1 cellular context compared by ENCODE assay signal in the genomic region with DNA sequence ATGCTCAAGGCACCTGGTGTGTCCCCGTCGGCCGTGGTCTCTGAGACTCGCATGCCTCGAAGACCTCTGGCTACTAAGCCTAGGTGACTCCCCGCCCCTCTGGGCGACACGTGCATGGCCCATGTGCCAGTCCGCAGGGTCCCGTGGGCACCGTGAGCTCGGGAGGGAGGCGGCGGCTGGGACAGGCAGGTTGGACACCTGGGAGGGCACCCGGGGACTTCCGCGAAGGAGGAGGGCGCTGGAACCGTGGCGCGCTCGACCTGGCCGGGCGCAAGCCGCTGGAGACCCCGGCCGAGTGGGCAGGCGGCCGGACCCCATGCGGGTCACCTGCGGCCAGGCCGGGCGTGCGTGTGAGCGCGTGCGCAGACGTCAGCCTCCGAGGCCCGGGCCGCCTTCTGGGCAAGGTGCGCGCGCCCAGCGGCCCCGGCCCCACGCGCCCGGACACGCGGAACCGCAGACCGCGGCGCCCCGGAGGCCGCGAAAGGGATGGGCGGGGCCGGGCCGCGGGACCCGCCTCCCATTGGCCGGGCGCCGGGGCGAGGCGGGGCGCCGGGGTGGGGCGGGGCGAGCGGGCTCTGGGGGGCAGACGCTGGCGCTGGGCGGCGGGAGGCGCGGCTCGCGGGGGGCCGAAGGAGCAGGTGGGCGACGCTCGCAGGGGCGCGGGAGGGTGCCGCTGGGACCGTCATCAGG.
TF ChIP-seq lines count a peak whose summit lies in the region.

No MANE protein-coding gene starts in this region.

TF ChIP-seq in GM12878, 131 proteins besides CTCF, POLR2A, EP300 and RAD21 (continued from another document):
- no peak for TF ChIP-seq BCLAF1 (IDR thresholded peaks at IDR 0.05)
- TF ChIP-seq RUNX3 (IDR thresholded peaks at IDR 0.05; ENCODE audit: low read length), result no peak
- TF ChIP-seq BACH1 (IDR thresholded peaks at IDR 0.05; ENCODE audit: borderline replicate concordance), result peak; percentile 64
- TF ChIP-seq MEF2B (IDR thresholded peaks at IDR 0.05; ENCODE audit: partially characterized antibody, poor library complexity, severe bottlenecking), result peak; percentile 15
- no peak for TF ChIP-seq SRF (IDR thresholded peaks at IDR 0.05; ENCODE audit: low read depth in 2 of 2, low read length in 2 of 2)
- no peak for TF ChIP-seq SMC3 (IDR thresholded peaks at IDR 0.05; ENCODE audit: borderline replicate concordance, low read length)
- TF ChIP-seq KDM1A (IDR thresholded peaks at IDR 0.05; ENCODE audit: borderline replicate concordance), result no peak
- 0 out of 2 replicates have a peak, but pooled peaks have one; percentile 14 for TF ChIP-seq IKZF1 (conservative IDR thresholded peaks at IDR 0.05)
- TF ChIP-seq CREM (IDR thresholded peaks at IDR 0.05; ENCODE audit: low read depth), result no peak
- no peak for TF ChIP-seq PAX5 (IDR thresholded peaks at IDR 0.05; ENCODE audit: borderline replicate concordance, low read depth, low read length)
- no peak for TF ChIP-seq TCF7 (IDR thresholded peaks at IDR 0.05; ENCODE audit: borderline replicate concordance)
- TF ChIP-seq LARP7 (IDR thresholded peaks at IDR 0.05), result peak; percentile 60; the same call in 1 of the 2 replicates
- TF ChIP-seq TCF12 (IDR thresholded peaks at IDR 0.05; ENCODE audit: low read depth, low read length), result no peak
- no peak for TF ChIP-seq RBBP5 (conservative IDR thresholded peaks at IDR 0.05)
- TF ChIP-seq ZNF687 (IDR thresholded peaks at IDR 0.05), result 0 out of 2 replicates have a peak, but pooled peaks have one; percentile 34
- TF ChIP-seq FOXM1 (IDR thresholded peaks at IDR 0.05; ENCODE audit: low read depth, low read length), result no peak
- TF ChIP-seq SREBF2 (IDR thresholded peaks at IDR 0.05; ENCODE audit: low read length), result no peak
- no peak for TF ChIP-seq EED (IDR thresholded peaks at IDR 0.05; ENCODE audit: low read depth)
- TF ChIP-seq, protein P1, sequence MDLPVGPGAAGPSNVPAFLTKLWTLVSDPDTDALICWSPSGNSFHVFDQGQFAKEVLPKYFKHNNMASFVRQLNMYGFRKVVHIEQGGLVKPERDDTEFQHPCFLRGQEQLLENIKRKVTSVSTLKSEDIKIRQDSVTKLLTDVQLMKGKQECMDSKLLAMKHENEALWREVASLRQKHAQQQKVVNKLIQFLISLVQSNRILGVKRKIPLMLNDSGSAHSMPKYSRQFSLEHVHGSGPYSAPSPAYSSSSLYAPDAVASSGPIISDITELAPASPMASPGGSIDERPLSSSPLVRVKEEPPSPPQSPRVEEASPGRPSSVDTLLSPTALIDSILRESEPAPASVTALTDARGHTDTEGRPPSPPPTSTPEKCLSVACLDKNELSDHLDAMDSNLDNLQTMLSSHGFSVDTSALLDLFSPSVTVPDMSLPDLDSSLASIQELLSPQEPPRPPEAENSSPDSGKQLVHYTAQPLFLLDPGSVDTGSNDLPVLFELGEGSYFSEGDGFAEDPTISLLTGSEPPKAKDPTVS (IDR thresholded peaks at IDR 0.05; ENCODE audit: low read depth, low read length), result no peak
- TF ChIP-seq GATAD2B (conservative IDR thresholded peaks at IDR 0.05; ENCODE audit: low read depth), result peak; percentile 76
- TF ChIP-seq BHLHE40 (IDR thresholded peaks at IDR 0.05; ENCODE audit: borderline replicate concordance in 1 of 2, low read depth in 2 of 2, low read length in 1 of 2), result peak in 1 of 2 experiments; percentile 71; a peak in 2 of 4 replicates
- no peak for TF ChIP-seq STAT3 (IDR thresholded peaks at IDR 0.05; ENCODE audit: low read depth, low read length)
- no peak for TF ChIP-seq CHD1 (IDR thresholded peaks at IDR 0.05; ENCODE audit: low read depth, low read length)
- no peak for TF ChIP-seq TBL1XR1 (IDR thresholded peaks at IDR 0.05; ENCODE audit: low read depth, low read length)
